ENCODE assay signal across 23 cellular contexts in genomic region chr22:33874206-33874605, GRCh38. TPM values are rescaled to one million over a fixed set of nuclear protein-coding genes. Genes with fewer than 3 reads are reported as not detected.
DNase-seq lines count a peak whose midpoint lies in the region; ATAC-seq and TF ChIP-seq lines count a peak whose summit lies in the region.
"Had no signal": no experiment of that assay in that cellular context is flagged by ENCODE, and none has a peak within 500 bp of the region (broad histone marks: within the 10 kb centered on the region; RNA-seq: fewer than 3 reads in every experiment).

No MANE protein-coding gene starts in this region.

- H3K4me3 ChIP-seq in GM23338 = no peak overlapping the region
- no peak overlapping the region for H3K4me3 ChIP-seq in ascending aorta
- H3K4me3 ChIP-seq in mucosa of rectum (ENCODE audit: low read length in 2 of 2) = no peak overlapping the region
- H3K4me3 ChIP-seq in spleen = no peak overlapping the region
- no peak overlapping the region for H3K4me3 ChIP-seq in HAP-1
- H3K4me3 ChIP-seq: PC-9 had no signal

- 85 to 93% (median 89%) methylated on average over 7 of the region's 7 CpGs for WGBS in spleen, 5 donors

- H3K9me3 ChIP-seq in ascending aorta (no peaks in the 10 kb centered on the region), mucosa of rectum (ENCODE audit: control insufficient read depth in 2 of 2, low read length in 2 of 2) (no peaks in the 10 kb centered on the region), spleen (no peaks in the 10 kb centered on the region), HAP-1 (no peaks in the 10 kb centered on the region)

- H3K36me3 Mint-ChIP-seq in GM23338 (ENCODE audit: low read depth) (no peaks in the 10 kb centered on the region), natural killer cell (no peaks in the 10 kb centered on the region)
- H3K36me3 Mint-ChIP-seq: activated naive CD4-positive, alpha-beta T cell treated with anti-CD3 and anti-CD28 coated beads, Interleukin-2, amount 50 U/mL, for 24 hours; CD14-positive monocyte; mesothelial cell of epicardium; naive thymus-derived CD8-positive, alpha-beta T cell had no signal

- H2AFZ ChIP-seq in GM23338 = no peak overlapping the region
- H2AFZ ChIP-seq: PC-9 had no signal

- H3K4me1 ChIP-seq in GM23338 (ENCODE audit: insufficient read depth) = peaks cover 43% of the 10 kb centered on the region
- H3K4me1 ChIP-seq in ascending aorta = peaks cover 3 to 29% of the 10 kb centered on the region in 2 donors
- H3K4me1 ChIP-seq in mucosa of rectum (ENCODE audit: control insufficient read depth in 2 of 2, insufficient read depth in 2 of 2, low read length in 2 of 2) = peaks cover 15 to 18% of the 10 kb centered on the region in 2 donors
- H3K4me1 ChIP-seq in spleen = peaks cover 0 to 45% (median 16%) of the 10 kb centered on the region in 6 donors
- no peaks in the 10 kb centered on the region for H3K4me1 ChIP-seq in HAP-1

- H3K4me3 Mint-ChIP-seq in GM23338 (no peak overlapping the region; the same call in 2 of the 3 replicates), natural killer cell (no peak overlapping the region)
- H3K4me3 Mint-ChIP-seq: activated CD4-positive, alpha-beta memory T cell treated with anti-CD3 and anti-CD28 coated beads, Interleukin-2, amount 10 ng/mL, durations not matched to agents 7 days and 5 days; activated naive CD4-positive, alpha-beta T cell treated with anti-CD3 and anti-CD28 coated beads, Interleukin-2, amount 50 U/mL, for 24 hours; CD14-positive monocyte; HFFc6; mesothelial cell of epicardium; naive thymus-derived CD8-positive, alpha-beta T cell; stimulated activated naive CD8-positive, alpha-beta T cell treated with anti-CD3 and anti-CD28 coated beads, Interleukin-15, amount 100 ng/mL, for 72 hours had no signal

- peak overlapping the region; percentile 67 for H3K4me2 ChIP-seq in GM23338
- H3K4me2 ChIP-seq: PC-9 had no signal

- peaks cover 57% of the 10 kb centered on the region for H4K20me1 ChIP-seq in GM23338 (replicated peaks; ENCODE audit: insufficient read depth)

- H3K79me2 ChIP-seq in GM23338 (replicated peaks; ENCODE audit: insufficient read depth) = peaks cover 100% of the 10 kb centered on the region

- TF ChIP-seq CTCF in GM23338 (conservative IDR thresholded peaks at IDR 0.05; ENCODE audit: low read depth in 2 of 2) (no peak), ascending aorta (IDR thresholded peaks at IDR 0.05) (no peak), spleen (IDR thresholded peaks at IDR 0.05 in 8 of 11, conservative IDR thresholded peaks at IDR 0.05 in 3 of 11) (no peak), natural killer cell (IDR thresholded peaks at IDR 0.05) (no peak)

- H3K9me3 Mint-ChIP-seq in GM23338 (no peaks in the 10 kb centered on the region; the same call in 2 of the 3 replicates), natural killer cell (no peaks in the 10 kb centered on the region)
- H3K9me3 Mint-ChIP-seq: activated CD4-positive, alpha-beta memory T cell treated with anti-CD3 and anti-CD28 coated beads, Interleukin-2, amount 10 ng/mL, durations not matched to agents 7 days and 5 days; activated naive CD4-positive, alpha-beta T cell treated with anti-CD3 and anti-CD28 coated beads, Interleukin-2, amount 50 U/mL, for 24 hours; mesothelial cell of epicardium; naive thymus-derived CD8-positive, alpha-beta T cell; stimulated activated naive CD8-positive, alpha-beta T cell treated with anti-CD3 and anti-CD28 coated beads, Interleukin-15, amount 100 ng/mL, for 72 hours had no signal

- in situ Hi-C loops in HAP-1 (cut with MboI; ENCODE audit: low sequenced_read_pairs) = no loop called here

- intact Hi-C loops in ascending aorta (cut with DNase I) = no loop called here
- intact Hi-C loops in spleen (cut with DNase I; ENCODE audit: low total_unique reads) = no loop called here
- intact Hi-C loops in natural killer cell (cut with micrococcal nuclease) = no loop called here

- peak overlapping the region; percentile 24; the same call in 1 of the 2 replicates for H3K27ac Mint-ChIP-seq in GM23338
- no peak overlapping the region for H3K27ac Mint-ChIP-seq in natural killer cell
- H3K27ac Mint-ChIP-seq: activated CD4-positive, alpha-beta memory T cell treated with anti-CD3 and anti-CD28 coated beads, Interleukin-2, amount 10 ng/mL, durations not matched to agents 7 days and 5 days; activated naive CD4-positive, alpha-beta T cell treated with anti-CD3 and anti-CD28 coated beads, Interleukin-2, amount 50 U/mL, for 24 hours; HFFc6; mesothelial cell of epicardium; naive thymus-derived CD8-positive, alpha-beta T cell had no signal

- H3K4me1 Mint-ChIP-seq in GM23338 = peaks cover 70% of the 10 kb centered on the region
- no peaks in the 10 kb centered on the region for H3K4me1 Mint-ChIP-seq in natural killer cell
- H3K4me1 Mint-ChIP-seq: activated CD4-positive, alpha-beta memory T cell treated with anti-CD3 and anti-CD28 coated beads, Interleukin-2, amount 10 ng/mL, durations not matched to agents 7 days and 5 days; activated naive CD4-positive, alpha-beta T cell treated with anti-CD3 and anti-CD28 coated beads, Interleukin-2, amount 50 U/mL, for 24 hours; CD14-positive monocyte; stimulated activated naive CD8-positive, alpha-beta T cell treated with anti-CD3 and anti-CD28 coated beads, Interleukin-15, amount 100 ng/mL, for 72 hours had no signal

- DNase-seq in GM23338 (ENCODE audit: low spot score) = no peak
- DNase-seq in ascending aorta (ENCODE audit: low spot score in 2 of 2) = no peak
- peak; percentile 6 for DNase-seq in spleen
- DNase-seq in HAP-1 (ENCODE audit: low spot score in 2 of 2) = no peak
- no peak for DNase-seq in natural killer cell
- no peak for DNase-seq in AML-193 (lab: John Stamatoyannopoulos, UW)
- DNase-seq: activated CD4-positive, alpha-beta memory T cell treated with anti-CD3 and anti-CD28 coated beads, Interleukin-2, amount 10 ng/mL, durations not matched to agents 7 days and 5 days; activated CD8-positive, alpha-beta memory T cell treated with anti-CD3 and anti-CD28 coated beads, Interleukin-2, amount 50 U/mL, for 48 hours; amniotic stem cell; brain microvascular endothelial cell; DMS79 treated with DMSO at 0.1 percent for 48 hours; GF-D8; HFFc6; naive thymus-derived CD8-positive, alpha-beta T cell; NCI-H2107; PC-9; SHP77 treated with DMSO at 0.1 percent for 48 hours; stimulated activated naive CD8-positive, alpha-beta T cell treated with anti-CD3 and anti-CD28 coated beads, Interleukin-15, amount 100 ng/mL, for 72 hours; trophoblast cell had no signal

- no peaks in the 10 kb centered on the region for H3K9me2 ChIP-seq in GM23338 (ENCODE audit: insufficient read depth)

- H3K36me3 ChIP-seq in GM23338 (ENCODE audit: insufficient read depth) (no peaks in the 10 kb centered on the region), ascending aorta (no peaks in the 10 kb centered on the region), mucosa of rectum (ENCODE audit: control insufficient read depth in 2 of 2, insufficient read depth in 2 of 2, low read length in 2 of 2) (no peaks in the 10 kb centered on the region), spleen (no peaks in the 10 kb centered on the region), HAP-1 (replicated peaks) (no peaks in the 10 kb centered on the region)
- H3K36me3 ChIP-seq: brain microvascular endothelial cell had no signal

- peaks cover 24% of the 10 kb centered on the region for H3K27me3 Mint-ChIP-seq in GM23338 (ENCODE audit: insufficient read depth, low read depth, poor library complexity)
- no peaks in the 10 kb centered on the region for H3K27me3 Mint-ChIP-seq in natural killer cell (ENCODE audit: low read depth in 2 of 2)
- H3K27me3 Mint-ChIP-seq: activated CD4-positive, alpha-beta memory T cell treated with anti-CD3 and anti-CD28 coated beads, Interleukin-2, amount 10 ng/mL, durations not matched to agents 7 days and 5 days; activated naive CD4-positive, alpha-beta T cell treated with anti-CD3 and anti-CD28 coated beads, Interleukin-2, amount 50 U/mL, for 24 hours; naive thymus-derived CD8-positive, alpha-beta T cell; stimulated activated naive CD8-positive, alpha-beta T cell treated with anti-CD3 and anti-CD28 coated beads, Interleukin-15, amount 100 ng/mL, for 72 hours had no signal

- no peaks in the 10 kb centered on the region for H3K27me3 ChIP-seq in GM23338 (ENCODE audit: insufficient read depth)
- H3K27me3 ChIP-seq in ascending aorta = no peaks in the 10 kb centered on the region
- no peaks in the 10 kb centered on the region for H3K27me3 ChIP-seq in mucosa of rectum (ENCODE audit: control insufficient read depth in 2 of 2, insufficient read depth in 2 of 2, low read length in 2 of 2)
- no peaks in the 10 kb centered on the region for H3K27me3 ChIP-seq in spleen (replicated peaks in 1 of 7)
- H3K27me3 ChIP-seq in HAP-1 (ENCODE audit: low read depth) = no peaks in the 10 kb centered on the region
- H3K27me3 ChIP-seq: brain microvascular endothelial cell had no signal

- no peaks in the 10 kb centered on the region for H3F3A ChIP-seq in GM23338 (replicated peaks; ENCODE audit: low read depth)

- TF ChIP-seq POLR2A in spleen (IDR thresholded peaks at IDR 0.05) = no peak

- no peak overlapping the region for H3K9ac ChIP-seq in mucosa of rectum (ENCODE audit: low read depth in 1 of 2, low read length in 2 of 2)

- peak; percentile 38 for ATAC-seq in GM23338
- no peak for ATAC-seq in natural killer cell
- ATAC-seq: naive thymus-derived CD8-positive, alpha-beta T cell; stimulated activated naive CD8-positive, alpha-beta T cell treated with anti-CD3 and anti-CD28 coated beads, Interleukin-15, amount 100 ng/mL, for 72 hours had no signal

- H3K27ac ChIP-seq in GM23338 (ENCODE audit: low read depth) (peak overlapping the region; percentile 66; the same call in 1 of the 2 replicates), ascending aorta (peak overlapping the region; percentile 85 to 87), mucosa of rectum (ENCODE audit: low read depth in 2 of 2, low read length in 2 of 2) (peak overlapping the region; percentile 10 to 26), spleen (peak overlapping the region in 1 of 8 donors; percentile 25)
- H3K27ac ChIP-seq: brain microvascular endothelial cell, PC-9 had no signal

TF ChIP-seq in GM23338, 12 proteins besides CTCF, POLR2A, EP300 and RAD21 (continues in another document):
- TF ChIP-seq EZH2phosphoT487 (IDR thresholded peaks at IDR 0.05; ENCODE audit: unreplicated experiment) = no peak
- TF ChIP-seq ZNF331 (CRISPR knock-in tag; IDR thresholded peaks at IDR 0.05; ENCODE audit: low read depth) = no peak
- TF ChIP-seq CREB1 (CRISPR knock-in tag; IDR thresholded peaks at IDR 0.05; ENCODE audit: low read depth) = no peak
- no peak for TF ChIP-seq ZNF114 (CRISPR knock-in tag; IDR thresholded peaks at IDR 0.05)

RNA-seq across cellular contexts. Expression of gene LARGE1, which starts 46.1 kb away (rescaled TPM):
- total RNA-seq in GM23338 (2014; rRNA removed; shearing (Covaris generic)) = 62.4 and 75.6 TPM in 2 replicates
- polyA plus RNA-seq in GM23338 (2016; fragmentation: Nextera tagmentation; extraction: Ambion mirVana) (12.8 and 13.5 TPM in 2 replicates), spleen (1 to 10 TPM; 1.9 to 4.2 (median 2.0) TPM)
- total RNA-seq in ascending aorta (40.6 TPM), spleen (10 to 100 TPM; 18.8 to 35.8 (median 33.5) TPM), natural killer cell (10 to 100 TPM in 1 of 3 donors, 1 to 10 TPM in 2; 2.6 to 11.6 (median 4.1) TPM)
